ENCODE assay signal across 8 cellular contexts in the genomic region with DNA sequence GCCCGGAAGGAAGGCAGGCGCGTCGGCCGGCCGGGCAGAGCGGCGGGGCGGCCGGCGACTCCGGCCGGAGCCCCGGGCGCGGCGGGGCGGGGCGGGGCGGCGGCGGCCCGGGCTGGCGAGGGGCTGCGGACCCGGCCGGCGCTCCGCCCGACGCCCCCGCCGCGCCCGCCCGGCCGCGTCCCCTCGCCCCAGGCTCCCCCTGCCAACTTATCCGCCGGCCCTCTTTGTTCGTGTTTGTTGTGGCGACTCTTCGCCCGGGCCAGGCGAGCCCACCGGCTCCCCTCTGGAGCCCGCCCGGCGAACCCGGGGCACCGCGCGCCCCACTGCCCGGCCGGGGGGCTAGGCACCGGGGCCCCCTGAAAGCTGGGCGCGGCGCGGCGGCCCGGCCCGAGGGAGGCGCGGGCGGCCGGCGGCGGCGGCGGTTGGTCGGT. TPM values are rescaled to one million over a fixed set of nuclear protein-coding genes. Genes with fewer than 3 reads are reported as not detected.
A peak's percentile ranks its signal among the peaks of the same experiment; 100 is the strongest.
DNase-seq lines count a peak whose midpoint lies in the region; ATAC-seq, FAIRE-seq and TF ChIP-seq lines count a peak whose summit lies in the region.

No MANE protein-coding gene starts in this region.

- H3K4me3 ChIP-seq in fibroblast of pulmonary artery (replicated peaks; ENCODE audit: low read depth, low read length) (peak overlapping the region; percentile 67), ovary (peak overlapping the region; percentile 89)

- FAIRE-seq in GM12891 (lab: Jason Lieb, UNC) (no peak), H54 (lab: Jason Lieb, UNC) (no peak)

- DNase-seq in GM12891 (ENCODE audit: insufficient read length, low spot score) (peak; percentile 13), HFFc6 (no peak), T-cell (peak in 9 of 34 experiments; percentile 1 to 27 (median 17)), fibroblast of pulmonary artery (ENCODE audit: low read depth) (no peak), ovary (peak in 4 of 5 donors; percentile 17 to 53 (median 31)), H54 (ENCODE audit: insufficient read length, low spot score) (no peak), NCI-H510A (lab: John Stamatoyannopoulos, UW) (no peak), cortex of kidney (lab: John Stamatoyannopoulos, UW) (no peak)

- H3K4me1 ChIP-seq in ovary (ENCODE audit: insufficient read depth): no peaks in the 10 kb centered on the region

- H3K4me3 Mint-ChIP-seq in HFFc6 (peak overlapping the region; percentile 36; the same call in 1 of the 2 replicates), T-cell (peak overlapping the region; percentile 84 to 98 (median 88))

- no peaks in the 10 kb centered on the region for H3K36me3 ChIP-seq in ovary

- WGBS in ovary, 3 donors: 0 to 1% methylated on average over 44 to 70 of the region's 73 CpGs; no CpG with 5 or more reads in 1 of the 3 donors

- H3K36me3 Mint-ChIP-seq in HFFc6 (ENCODE audit: low read depth) (no peaks in the 10 kb centered on the region), T-cell (peaks cover 11% of the 10 kb centered on the region)

- intact Hi-C loops in ovary (cut with DNase I): loop anchor here in 3 of 4 donors (5.0 to 10.0 kb wide), 3 partner anchors 139 to 299 kb away; partner anchors contain the start of gene MKRN1 (in 1 of the 3)

- TF ChIP-seq EP300 in ovary (IDR thresholded peaks at IDR 0.05): no peak

- no peaks in the 10 kb centered on the region for H3K9me3 ChIP-seq in ovary

- H3K27ac ChIP-seq in ovary: peak overlapping the region; percentile 84 to 92

- POLR2A ChIA-PET in T-cell (lab: Charles Lee): no interaction called here

- no peaks in the 10 kb centered on the region for H3K27me3 ChIP-seq in ovary

- H3K4me1 Mint-ChIP-seq in HFFc6 (ENCODE audit: low read depth) (peaks cover 11% of the 10 kb centered on the region), T-cell (peaks cover 44 to 49% (median 48%) of the 10 kb centered on the region in 3 donors)

- TF ChIP-seq POLR2A in GM12891 (IDR thresholded peaks at IDR 0.05; ENCODE audit: low read depth, low read length): no peak
- no peak for TF ChIP-seq POLR2A in ovary (IDR thresholded peaks at IDR 0.05)
- no peak for TF ChIP-seq POLR2A in H54 (IDR thresholded peaks at IDR 0.05; ENCODE audit: low read depth, low read length)

- no peak for TF ChIP-seq CTCF in HFFc6 (IDR thresholded peaks at IDR 0.05)
- no peak for TF ChIP-seq CTCF in fibroblast of pulmonary artery (IDR thresholded peaks at IDR 0.05; ENCODE audit: low read length, missing control alignments)
- no peak for TF ChIP-seq CTCF in ovary (IDR thresholded peaks at IDR 0.05)

- H3K9me3 Mint-ChIP-seq in HFFc6 (no peaks in the 10 kb centered on the region; the same call in 1 of the 2 replicates), T-cell (no peaks in the 10 kb centered on the region)

- no peak overlapping the region for H3K27ac Mint-ChIP-seq in HFFc6
- no peak overlapping the region for H3K27ac Mint-ChIP-seq in T-cell

- ATAC-seq in T-cell (replicated peaks in 1 of 4): no peak

- CTCF ChIA-PET in T-cell (lab: Charles Lee): interaction anchor here in 1 of 2 donors (2.6 kb wide), 1 partner anchor 54 kb away, joined by 17 read pairs; no protein-coding TSS in a partner anchor

- peaks cover 14% of the 10 kb centered on the region for H3K27me3 Mint-ChIP-seq in HFFc6 (ENCODE audit: insufficient read depth)
- no peaks in the 10 kb centered on the region for H3K27me3 Mint-ChIP-seq in T-cell

TF ChIP-seq in GM12891, 5 proteins besides CTCF, POLR2A, EP300 and RAD21:
- TF ChIP-seq POU2F2 (IDR thresholded peaks at IDR 0.05; ENCODE audit: low read depth, low read length) (no peak), SPI1 (IDR thresholded peaks at IDR 0.05; ENCODE audit: low read depth, low read length) (no peak), TAF1 (IDR thresholded peaks at IDR 0.05; ENCODE audit: low read depth, low read length) (no peak), PAX5 (IDR thresholded peaks at IDR 0.05; ENCODE audit: insufficient read depth, low read length, severe bottlenecking) (no peak), POLR2AphosphoS5 (IDR thresholded peaks at IDR 0.05; ENCODE audit: low read depth, low read length) (no peak)

RNA-seq across cellular contexts. Expression of gene KDM7A, which starts 0.5 kb away (rescaled TPM):
- polyA plus RNA-seq in GM12891 (2012; ENCODE audit: low read depth, missing spikeins): 0.64 TPM
- 1 to 10 TPM in 5 of 6 experiments, under 1 TPM in 1; 0.97 to 2.2 (median 1.2) TPM for total RNA-seq in HFFc6 (2021; fragmentation: NEBNext Ultra II Directional; extraction: Animal tissue kit (Norgen Biotek cat#: 25700))
- 10 to 100 TPM; 36.5 to 60.2 (median 55.0) TPM for total RNA-seq in T-cell
- 10 to 100 TPM in 1 of 7 donors, 1 to 10 TPM in 6; 4.8 to 13.2 (median 6.9) TPM for total RNA-seq in ovary
- polyA plus RNA-seq in ovary: 1 to 10 TPM; 3.8 to 6.8 TPM

Comparison
In these comparisons a context has a peak if more than half of its experiments do, and no peak if none do; other contexts are left out.
1. DNase-seq: peak in GM12891 (single experiment) and ovary (4 of 5); none in HFFc6 (single experiment), fibroblast of pulmonary artery (single experiment), H54 (single experiment), NCI-H510A (single experiment) and cortex of kidney (single experiment).